ENCODE assay signal across 19 cellular contexts in genomic region chr15:36254446-36254845, GRCh38.
"Had no signal": no experiment of that assay in that cellular context is flagged by ENCODE, and none has a peak within 500 bp of the region (broad histone marks: within the 10 kb centered on the region; RNA-seq: fewer than 3 reads in every experiment).

No MANE protein-coding gene starts in this region.

- ATAC-seq: left lung; natural killer cell; stimulated activated effector memory CD8-positive, alpha-beta T cell treated with anti-CD3 and anti-CD28 coated beads, Interleukin-12 subunit alpha, Interleukin-12 subunit beta, amount 100 ng/mL, for 72 hours; stimulated activated naive CD8-positive, alpha-beta T cell treated with anti-CD3 and anti-CD28 coated beads, Interleukin-15, amount 100 ng/mL, for 72 hours had no signal

- DNase-seq: activated B cell treated with CpG ODN at 0.5 μM for 24 hours; activated CD4-positive, alpha-beta memory T cell treated with anti-CD3 and anti-CD28 coated beads for 36 hours; activated CD4-positive, alpha-beta T cell treated with anti-CD3 and anti-CD28 coated beads for 4 hours; activated naive CD4-positive, alpha-beta T cell treated with anti-CD3 and anti-CD28 coated beads for 36 hours; activated naive CD8-positive, alpha-beta T cell treated with anti-CD3 and anti-CD28 coated beads, Interleukin-2, amount 10 ng/mL, durations not matched to agents 7 days and 5 days; activated T-cell treated with anti-CD3 and anti-CD28 coated beads, Interleukin-2, amount 50 U/mL, for 48 hours; amniotic stem cell; cerebellar nuclear complex; endodermal cell; glutamatergic neuron; immature natural killer cell; left lung; midbrain; natural killer cell; stimulated activated CD4-positive, alpha-beta T cell treated with anti-CD3 and anti-CD28 coated beads, Interleukin-2, amount 100 ng/mL, for 24 hours; stimulated activated naive CD8-positive, alpha-beta T cell treated with anti-CD3 and anti-CD28 coated beads, Interleukin-15, amount 100 ng/mL, for 72 hours; T-helper 9 cell; tibial artery had no signal
